29 cellular contexts compared by ENCODE assay signal in the genomic region with DNA sequence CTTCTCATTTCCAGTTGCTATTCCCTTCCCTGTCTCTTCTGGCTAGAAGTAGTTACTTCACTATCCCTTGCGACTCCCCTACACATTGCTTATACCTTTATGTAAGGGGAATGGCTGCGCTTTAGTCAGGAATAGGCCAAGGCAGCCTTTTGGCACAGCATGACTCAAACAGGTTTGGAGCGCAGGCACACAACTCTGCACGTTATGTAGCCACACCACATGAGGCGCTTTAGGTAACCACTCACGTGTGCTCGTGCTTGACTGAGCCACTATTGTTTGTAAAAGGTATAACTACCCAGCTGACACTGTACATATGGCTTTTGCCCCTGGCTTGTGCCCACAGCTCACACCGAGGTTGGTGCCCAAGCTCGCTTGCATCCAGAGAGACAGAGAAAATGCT.
"Had no signal": no experiment of that assay in that cellular context is flagged by ENCODE, and none has a peak within 500 bp of the region (broad histone marks: within the 10 kb centered on the region; RNA-seq: fewer than 3 reads in every experiment).

No MANE protein-coding gene starts in this region.

- H3K4me3 Mint-ChIP-seq: effector memory CD8-positive, alpha-beta T cell; naive thymus-derived CD8-positive, alpha-beta T cell; nephron progenitor cell; stimulated activated memory B cell treated with anti-CD40 and anti-IgM and Interleukin-4, amounts not matched to agents 10 μg/mL and 1 μg/mL and 100 μg/mL, for 72 hours had no signal

- H3K9me3 ChIP-seq: esophagus squamous epithelium, ovary, upper lobe of right lung had no signal

- H3K36me3 ChIP-seq: esophagus squamous epithelium, heart right ventricle, left lung, ovary, sigmoid colon, thoracic aorta, tibial nerve, upper lobe of right lung, uterus had no signal

- ATAC-seq: effector memory CD8-positive, alpha-beta T cell; heart right ventricle; left cardiac atrium; left lung; naive thymus-derived CD8-positive, alpha-beta T cell; psoas muscle; right cardiac atrium; stimulated activated memory B cell treated with anti-CD40 and anti-IgM and Interleukin-4, amounts not matched to agents 10 μg/mL and 1 μg/mL and 100 μg/mL, for 72 hours; stimulated activated naive CD8-positive, alpha-beta T cell treated with anti-CD3 and anti-CD28 coated beads, Interleukin-15, Interleukin-2, amounts not matched to agents 100 U/mL and 50 U/mL, for 24 hours; upper lobe of right lung had no signal

- H3K27ac ChIP-seq: esophagus squamous epithelium, heart right ventricle, left lung, ovary, psoas muscle, sigmoid colon, thoracic aorta, tibial nerve, upper lobe of right lung, uterus had no signal

- H3K4me1 Mint-ChIP-seq: naive thymus-derived CD8-positive, alpha-beta T cell; nephron progenitor cell; stimulated activated memory B cell treated with anti-CD40 and anti-IgM and Interleukin-4, amounts not matched to agents 10 μg/mL and 1 μg/mL and 100 μg/mL, for 72 hours had no signal

- H3K27me3 ChIP-seq: esophagus squamous epithelium, heart right ventricle, left lung, ovary, sigmoid colon, tibial nerve, upper lobe of right lung, uterus had no signal

- H3K27ac Mint-ChIP-seq: effector memory CD8-positive, alpha-beta T cell; naive thymus-derived CD8-positive, alpha-beta T cell; nephron progenitor cell; stimulated activated memory B cell treated with anti-CD40 and anti-IgM and Interleukin-4, amounts not matched to agents 10 μg/mL and 1 μg/mL and 100 μg/mL, for 72 hours had no signal

- FAIRE-seq: endometrium, islet of Langerhans had no signal

- H3K4me1 ChIP-seq: left lung, psoas muscle, sigmoid colon, tibial nerve, upper lobe of right lung, uterus had no signal

- DNase-seq: cortex of kidney; effector memory CD8-positive, alpha-beta T cell; esophagus squamous epithelium; foreskin melanocyte; glutamatergic neuron; heart right ventricle; hippocampal formation; left cardiac atrium; left lung; mesenchymal stem cell; midbrain; naive thymus-derived CD8-positive, alpha-beta T cell; nephron progenitor cell; nucleus accumbens; ovary; posterior cingulate gyrus; psoas muscle; right cardiac atrium; sigmoid colon; stimulated activated CD4-positive, alpha-beta T cell treated with anti-CD3 and anti-CD28 coated beads, Interleukin-2, amount 100 ng/mL, for 24 hours; stimulated activated CD4-positive, alpha-beta T cell treated with anti-CD3 and anti-CD28 coated beads, Interleukin-4, amount 100 ng/mL, for 24 hours; stimulated activated naive CD8-positive, alpha-beta T cell treated with anti-CD3 and anti-CD28 coated beads, Interleukin-15, Interleukin-2, amounts not matched to agents 100 U/mL and 50 U/mL, for 24 hours; upper lobe of right lung; uterus had no signal

- H3K4me3 ChIP-seq: esophagus squamous epithelium, heart right ventricle, left lung, ovary, psoas muscle, sigmoid colon, thoracic aorta, tibial nerve, upper lobe of right lung, uterus had no signal
